19 cellular contexts compared by ENCODE assay signal in the genomic region with DNA sequence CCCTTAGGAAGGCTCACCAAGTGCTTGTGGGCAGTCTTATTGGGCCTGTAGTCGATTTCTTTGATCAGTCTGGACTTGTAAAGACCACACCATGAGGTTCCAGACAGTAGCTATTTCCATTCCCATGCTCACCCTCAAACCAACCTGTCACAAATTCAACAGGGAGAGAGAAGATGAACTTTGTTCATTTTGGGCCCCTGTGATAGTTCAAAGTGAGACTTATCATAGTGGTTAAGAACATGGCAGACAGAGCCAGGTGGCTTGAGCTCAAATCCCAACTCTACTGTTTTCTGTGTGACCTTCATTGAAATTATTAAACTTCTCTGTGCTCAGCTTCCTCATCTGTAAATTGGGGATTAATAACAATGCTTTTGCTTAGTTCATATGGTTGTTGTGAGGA. TPM values are rescaled to one million over a fixed set of nuclear protein-coding genes. Genes with fewer than 3 reads are reported as not detected.
A peak's percentile ranks its signal among the peaks of the same experiment; 100 is the strongest.
DNase-seq lines count a peak whose midpoint lies in the region; ATAC-seq, FAIRE-seq and TF ChIP-seq lines count a peak whose summit lies in the region.
"Had no signal": no experiment of that assay in that cellular context is flagged by ENCODE, and none has a peak within 500 bp of the region (broad histone marks: within the 10 kb centered on the region; RNA-seq: fewer than 3 reads in every experiment).

No MANE protein-coding gene starts in this region.

- H3K27me3 ChIP-seq in IMR-90 (ENCODE audit: control insufficient read depth, insufficient read depth, low read length) (peaks cover 19% of the 10 kb centered on the region), astrocyte (ENCODE audit: insufficient read depth, low read length) (no peaks in the 10 kb centered on the region), small intestine (ENCODE audit: control insufficient read depth in 2 of 2, insufficient read depth in 2 of 2, low read length in 2 of 2) (no peaks in the 10 kb centered on the region)

- no peaks in the 10 kb centered on the region for H4K20me1 ChIP-seq in IMR-90 (ENCODE audit: insufficient read depth, low read length)
- H4K20me1 ChIP-seq in astrocyte (ENCODE audit: insufficient read depth, low read length) = no peaks in the 10 kb centered on the region

- H3K9me3 Mint-ChIP-seq in activated CD8-positive, alpha-beta T cell treated with anti-CD3 and anti-CD28 coated beads for 36 hours = no peaks in the 10 kb centered on the region
- H3K9me3 Mint-ChIP-seq in activated CD8-positive, alpha-beta T cell treated with anti-CD3 and anti-CD28 coated beads, Interleukin-2, amount 10 ng/mL, durations not matched to agents 7 days and 5 days (ENCODE audit: insufficient read depth) = no peaks in the 10 kb centered on the region
- H3K9me3 Mint-ChIP-seq in astrocyte (ENCODE audit: unreplicated experiment) = no peaks in the 10 kb centered on the region

- no peak overlapping the region for H3K9ac ChIP-seq in IMR-90 (ENCODE audit: low read depth, low read length)
- no peak overlapping the region for H3K9ac ChIP-seq in astrocyte (ENCODE audit: low read length)

- H3K79me1 ChIP-seq in IMR-90 (ENCODE audit: low read depth in 1 of 2, low read length in 2 of 2) = no peaks in the 10 kb centered on the region

- in situ Hi-C loops in IMR-90 (cut with MboI; ENCODE audit: low sequenced_read_pairs) = loop anchor here (5.0 to 25.0 kb wide), 2 partner anchors 321 to 576 kb away; a partner anchor contains a TSS

- peak overlapping the region; percentile 55 for H3K27ac Mint-ChIP-seq in activated CD8-positive, alpha-beta T cell treated with anti-CD3 and anti-CD28 coated beads for 36 hours
- no peak overlapping the region for H3K27ac Mint-ChIP-seq in activated CD8-positive, alpha-beta T cell treated with anti-CD3 and anti-CD28 coated beads, Interleukin-2, amount 10 ng/mL, durations not matched to agents 7 days and 5 days
- H3K27ac Mint-ChIP-seq in astrocyte (ENCODE audit: unreplicated experiment) = peak overlapping the region; percentile 44

- H2BK15ac ChIP-seq in IMR-90 (ENCODE audit: low read depth, low read length) = peak overlapping the region; percentile 46; the same call in 2 of the 3 replicates

- H3K4me3 ChIP-seq in IMR-90 (ENCODE audit: insufficient read depth, low read depth, low read length) (no peak overlapping the region), astrocyte (ENCODE audit: insufficient read depth, low read depth, low read length) (no peak overlapping the region), small intestine (ENCODE audit: low read depth in 1 of 2, low read length in 2 of 2) (no peak overlapping the region)

- no TSS peak for BruUV-seq in IMR-90 (replicated peaks; lab: Mats Ljungman, UMichigan)

- peaks cover 10% of the 10 kb centered on the region for H3K4me1 ChIP-seq in IMR-90 (ENCODE audit: control insufficient read depth, insufficient read depth, low read length)
- H3K4me1 ChIP-seq in astrocyte (ENCODE audit: insufficient read depth, low read length) = peaks cover 32% of the 10 kb centered on the region
- peaks cover 7 to 9% of the 10 kb centered on the region in 2 donors for H3K4me1 ChIP-seq in small intestine (ENCODE audit: control insufficient read depth in 2 of 2, insufficient read depth in 1 of 2, low read depth in 1 of 2, low read length in 1 of 2)

- H4K8ac ChIP-seq in IMR-90 (ENCODE audit: low read depth in 2 of 2, low read length in 2 of 2) = no peak overlapping the region; a peak in 1 of 4 replicates

- FAIRE-seq in astrocyte (lab: Jason Lieb, UNC) = no peak
- FAIRE-seq in small intestine (lab: Jason Lieb, UNC) = no peak
- FAIRE-seq: G401.6, GM12891 had no signal

- peaks cover 1% of the 10 kb centered on the region for H3K36me3 Mint-ChIP-seq in activated CD8-positive, alpha-beta T cell treated with anti-CD3 and anti-CD28 coated beads for 36 hours (ENCODE audit: low read depth)
- H3K36me3 Mint-ChIP-seq in activated CD8-positive, alpha-beta T cell treated with anti-CD3 and anti-CD28 coated beads, Interleukin-2, amount 10 ng/mL, durations not matched to agents 7 days and 5 days (ENCODE audit: low read depth) = no peaks in the 10 kb centered on the region
- H3K36me3 Mint-ChIP-seq in astrocyte (ENCODE audit: low read depth, unreplicated experiment) = no peaks in the 10 kb centered on the region

- no peaks in the 10 kb centered on the region for H3K9me3 ChIP-seq in IMR-90 (ENCODE audit: control insufficient read depth, insufficient read depth, low read length)
- no peaks in the 10 kb centered on the region for H3K9me3 ChIP-seq in astrocyte (ENCODE audit: insufficient read depth, low read depth, low read length)
- no peaks in the 10 kb centered on the region for H3K9me3 ChIP-seq in small intestine (ENCODE audit: control insufficient read depth, low read depth)

- no peaks in the 10 kb centered on the region for H3K79me2 ChIP-seq in astrocyte (ENCODE audit: insufficient read depth, low read length)

- H3K27me3 Mint-ChIP-seq in activated CD8-positive, alpha-beta T cell treated with anti-CD3 and anti-CD28 coated beads for 36 hours = peaks cover 2% of the 10 kb centered on the region
- H3K27me3 Mint-ChIP-seq in activated CD8-positive, alpha-beta T cell treated with anti-CD3 and anti-CD28 coated beads, Interleukin-2, amount 10 ng/mL, durations not matched to agents 7 days and 5 days (ENCODE audit: low read depth) = peaks cover 7% of the 10 kb centered on the region
- H3K27me3 Mint-ChIP-seq in astrocyte (ENCODE audit: low read depth, unreplicated experiment) = peaks cover 35% of the 10 kb centered on the region

- no peak overlapping the region for H3K14ac ChIP-seq in IMR-90 (replicated peaks; ENCODE audit: low read depth, low read length)

- H2AK9ac ChIP-seq in IMR-90 (replicated peaks; ENCODE audit: low read depth, low read length, poor library complexity) = no peak overlapping the region

- H2AFZ ChIP-seq in IMR-90 (replicated peaks; ENCODE audit: low read length, poor library complexity) = no peak overlapping the region
- no peak overlapping the region for H2AFZ ChIP-seq in astrocyte (ENCODE audit: low read depth, low read length)

- no peak overlapping the region for H4K91ac ChIP-seq in IMR-90 (ENCODE audit: insufficient read depth, low read depth, low read length)

- no peaks in the 10 kb centered on the region for H3K36me3 ChIP-seq in IMR-90 (ENCODE audit: control insufficient read depth, insufficient read depth, low read length)
- no peaks in the 10 kb centered on the region for H3K36me3 ChIP-seq in astrocyte (ENCODE audit: insufficient read depth, low read length)
- H3K36me3 ChIP-seq in small intestine (ENCODE audit: control insufficient read depth in 2 of 2, insufficient read depth in 2 of 2, low read length in 2 of 2) = no peaks in the 10 kb centered on the region

- H2BK20ac ChIP-seq in IMR-90 (ENCODE audit: low read depth, low read length) = 0 out of 2 replicates have a peak overlapping the region, but pooled peaks have one; percentile 15

- no peak for DNase-seq in activated CD8-positive, alpha-beta T cell treated with anti-CD3 and anti-CD28 coated beads for 36 hours
- no peak for DNase-seq in activated CD8-positive, alpha-beta T cell treated with anti-CD3 and anti-CD28 coated beads, Interleukin-2, amount 10 ng/mL, durations not matched to agents 7 days and 5 days
- DNase-seq in IMR-90 = no peak
- no peak for DNase-seq in astrocyte (ENCODE audit: low read depth)
- DNase-seq in small intestine = peak; percentile 12
- DNase-seq in DMS 273 treated with DMSO at 0.1 percent for 48 hours (lab: John Stamatoyannopoulos, UW) = no peak
- no peak for DNase-seq in RPMI8226
- DNase-seq: 8988T, C1 segment of cervical spinal cord, DMS79 treated with DMSO at 0.1 percent for 48 hours, NCI-H1048, NCI-H146, PC-3 had no signal

- CTCF ChIA-PET in activated CD8-positive, alpha-beta T cell treated with anti-CD3 and anti-CD28 coated beads for 36 hours (lab: Charles Lee) = interaction anchor here (0.7 to 7.5 kb wide), 18 partner anchors 10 to 327 kb away, joined by 3 to 95 read pairs (median 12); a partner anchor contains a TSS
- CTCF ChIA-PET in activated CD8-positive, alpha-beta T cell treated with anti-CD3 and anti-CD28 coated beads, Interleukin-2, amount 10 ng/mL, durations not matched to agents 7 days and 5 days (lab: Charles Lee) = interaction anchor here (0.7 to 8.1 kb wide), 22 partner anchors 8 to 574 kb away, joined by 3 to 132 read pairs (median 10); a partner anchor contains a TSS
- CTCF ChIA-PET in IMR-90 (lab: Yijun Ruan, JAX) = interaction anchor here (0.6 kb wide), 2 partner anchors 208 to 381 kb away, joined by 3 to 5 read pairs; no protein-coding TSS in a partner anchor

- H3K9me1 ChIP-seq in IMR-90 (ENCODE audit: insufficient read depth, low read length) = peaks cover 14% of the 10 kb centered on the region

- no CpG with 5 or more reads among the region's 1 CpG for WGBS in IMR-90 (ENCODE audit: extremely low coverage in 2 of 2, insufficient read length in 1 of 2), 2 experiments
- WGBS in small intestine, 3 donors = 79 to 86% (median 84%) methylated on average over 1 of the region's 1 CpG

- ATAC-seq in activated CD8-positive, alpha-beta T cell treated with anti-CD3 and anti-CD28 coated beads for 36 hours = no peak
- ATAC-seq in activated CD8-positive, alpha-beta T cell treated with anti-CD3 and anti-CD28 coated beads, Interleukin-2, amount 10 ng/mL, durations not matched to agents 7 days and 5 days = no peak
- ATAC-seq in IMR-90 (ENCODE audit: low read depth) (no peak), GM21576 (IDR thresholded peaks at IDR 0.05; ENCODE audit: unreplicated experiment) (no peak)
- ATAC-seq: HCT116, PC-3 had no signal

- TF ChIP-seq CTCF in activated CD8-positive, alpha-beta T cell treated with anti-CD3 and anti-CD28 coated beads for 36 hours (IDR thresholded peaks at IDR 0.05) = no peak
- no peak for TF ChIP-seq CTCF in IMR-90 (conservative IDR thresholded peaks at IDR 0.05; ENCODE audit: low read depth, low read length)
- no peak for TF ChIP-seq CTCF in astrocyte (IDR thresholded peaks at IDR 0.05; ENCODE audit: insufficient read depth, low read depth, low read length)

- H3K23ac ChIP-seq in IMR-90 (ENCODE audit: low read depth, low read length) = no peak overlapping the region

- dilution Hi-C loops in IMR-90 (cut with HindIII; ENCODE audit: low sequenced_read_pairs, unreplicated experiment) = loop anchor here (25.0 kb wide), 1 partner anchor 301 kb away; no protein-coding TSS in a partner anchor

- H3K27ac ChIP-seq in IMR-90 (ENCODE audit: insufficient read depth, low read length) (no peak overlapping the region), astrocyte (ENCODE audit: low read depth, low read length) (no peak overlapping the region), small intestine (ENCODE audit: low read depth in 1 of 2, low read length in 1 of 2) (peak overlapping the region; percentile 48 to 74)

- TF ChIP-seq RAD21 in IMR-90 (IDR thresholded peaks at IDR 0.05; ENCODE audit: low read length) = no peak

- no peak overlapping the region for H2BK120ac ChIP-seq in IMR-90 (ENCODE audit: low read depth, low read length)

- H3K56ac ChIP-seq in IMR-90 (ENCODE audit: extremely low read depth, insufficient read depth, low read length) = no peak overlapping the region

- H3K4me2 ChIP-seq in IMR-90 (ENCODE audit: low read depth, low read length) (no peak overlapping the region), astrocyte (ENCODE audit: low read length) (no peak overlapping the region)

- no peak overlapping the region for H3K4ac ChIP-seq in IMR-90 (ENCODE audit: low read depth, low read length)

- H3K4me3 Mint-ChIP-seq in activated CD8-positive, alpha-beta T cell treated with anti-CD3 and anti-CD28 coated beads for 36 hours = no peak overlapping the region
- no peak overlapping the region for H3K4me3 Mint-ChIP-seq in activated CD8-positive, alpha-beta T cell treated with anti-CD3 and anti-CD28 coated beads, Interleukin-2, amount 10 ng/mL, durations not matched to agents 7 days and 5 days
- H3K4me3 Mint-ChIP-seq in astrocyte (ENCODE audit: unreplicated experiment) = no peak overlapping the region

- POLR2A ChIA-PET in activated CD8-positive, alpha-beta T cell treated with anti-CD3 and anti-CD28 coated beads for 36 hours (lab: Charles Lee) = interaction anchor here (0.8 to 6.0 kb wide), 9 partner anchors 11 to 305 kb away, joined by 3 to 53 read pairs (median 3); a partner anchor contains a TSS
- POLR2A ChIA-PET in activated CD8-positive, alpha-beta T cell treated with anti-CD3 and anti-CD28 coated beads, Interleukin-2, amount 10 ng/mL, durations not matched to agents 7 days and 5 days (lab: Charles Lee) = interaction anchor here (0.7 to 3.4 kb wide), 5 partner anchors 54 to 329 kb away, joined by 3 to 12 read pairs (median 3); a partner anchor contains a TSS
- POLR2A ChIA-PET in IMR-90 (lab: Charles Lee; ENCODE audit: unreplicated experiment) = no interaction called here

- no peak overlapping the region for H4K5ac ChIP-seq in IMR-90 (ENCODE audit: low read depth, low read length)

- no peak overlapping the region for H3K18ac ChIP-seq in IMR-90 (ENCODE audit: low read depth, low read length)

- no peak for TF ChIP-seq POLR2A in IMR-90 (IDR thresholded peaks at IDR 0.05; ENCODE audit: low read depth, low read length)

- 0 out of 2 replicates have a peak overlapping the region, but pooled peaks have one; percentile 23 for H2AK5ac ChIP-seq in IMR-90 (ENCODE audit: low read depth, low read length)

- no peak overlapping the region for H2BK5ac ChIP-seq in IMR-90 (ENCODE audit: low read depth, low read length, poor library complexity, severe bottlenecking)

- H3K4me1 Mint-ChIP-seq in activated CD8-positive, alpha-beta T cell treated with anti-CD3 and anti-CD28 coated beads for 36 hours (ENCODE audit: low read depth) = peaks cover 71% of the 10 kb centered on the region
- peaks cover 59% of the 10 kb centered on the region for H3K4me1 Mint-ChIP-seq in activated CD8-positive, alpha-beta T cell treated with anti-CD3 and anti-CD28 coated beads, Interleukin-2, amount 10 ng/mL, durations not matched to agents 7 days and 5 days (ENCODE audit: low read depth)
- H3K4me1 Mint-ChIP-seq in astrocyte (ENCODE audit: low read depth, unreplicated experiment) = peaks cover 28% of the 10 kb centered on the region

- intact Hi-C loops in activated CD8-positive, alpha-beta T cell treated with anti-CD3 and anti-CD28 coated beads for 36 hours (cut with micrococcal nuclease) = loop anchor here (2.0 to 10.0 kb wide), 2 partner anchors 329 to 579 kb away; a partner anchor contains a TSS
- intact Hi-C loops in IMR-90 (cut with micrococcal nuclease) = loop anchor here (10.0 kb wide), 1 partner anchor 489 kb away; a partner anchor contains a TSS

RNA-seq across cellular contexts. Expression of a gene that starts 53.9 kb away (rescaled TPM):
- total RNA-seq in activated CD8-positive, alpha-beta T cell treated with anti-CD3 and anti-CD28 coated beads for 36 hours = 10 to 100 TPM; 28.7 to 30.7 TPM
- total RNA-seq in activated CD8-positive, alpha-beta T cell treated with anti-CD3 and anti-CD28 coated beads, Interleukin-2, amount 10 ng/mL, durations not matched to agents 7 days and 5 days = 1 to 10 TPM; 3.8 to 4.7 TPM
- total RNA-seq in IMR-90 (2012; rRNA removed) (not detected in 2 replicates), astrocyte (not detected in 2 replicates)
- polyA plus RNA-seq in IMR-90 (2012; rRNA removed) (not detected in 2 replicates), small intestine (under 1 TPM in 1 of 3 donors, not detected in 2; 0.57 TPM)
- not detected in 2 replicates for polyA plus RNA-seq in IMR-90 (2012; cell fraction: cytosol; rRNA removed)
- polyA plus RNA-seq in IMR-90 (2012; cell fraction: nucleus; rRNA removed; ENCODE audit: low replicate concordance) = 0.17 TPM in 1 of 2 replicates, not detected in the other
- total RNA-seq: HT-29, M059J, PC-3 had no signal

Comparison
In these comparisons a context has a peak if more than half of its experiments do, and no peak if none do; other contexts are left out.
1. RNA of a gene that starts 53.9 kb away (total RNA-seq): 28.7 to 30.7 TPM in activated CD8-positive, alpha-beta T cell treated with anti-CD3 and anti-CD28 coated beads for 36 hours; 3.8 to 4.7 TPM in activated CD8-positive, alpha-beta T cell treated with anti-CD3 and anti-CD28 coated beads, Interleukin-2, amount 10 ng/mL, durations not matched to agents 7 days and 5 days, not detected in astrocyte and not detected in IMR-90; every median in the first group is over 4 times any median in the second.
2. H3K27ac ChIP-seq: peak in small intestine (2 of 2); none in IMR-90 (single experiment) and astrocyte (single experiment).